In genomic region chr12:27970391-27970980, GRCh38 we compare ENCODE assay signal across 8 cellular contexts. TPM values are rescaled to one million over a fixed set of nuclear protein-coding genes. Genes with fewer than 3 reads are reported as not detected.
A peak's percentile ranks its signal among the peaks of the same experiment; 100 is the strongest.
DNase-seq lines count a peak whose midpoint lies in the region; ATAC-seq and FAIRE-seq lines count a peak whose summit lies in the region.

No MANE protein-coding gene starts in this region.

- H3K27me3 Mint-ChIP-seq in CD4-positive, CD25-positive, alpha-beta regulatory T cell, result peaks cover 92% of the 10 kb centered on the region

- no peak overlapping the region for H2BK5ac ChIP-seq in mesendoderm (ENCODE audit: low read length)

- WGBS in mesendoderm (ENCODE audit: extremely low coverage, insufficient coverage, low lambda C conversion rate), result no CpG with 5 or more reads among the region's 64 CpGs

- FAIRE-seq in HTR-8/SVneo (lab: Jason Lieb, UNC), result peak; percentile 26

- no peaks in the 10 kb centered on the region for H3K79me1 ChIP-seq in mesendoderm (ENCODE audit: low read length)

- no peak overlapping the region for H2BK120ac ChIP-seq in mesendoderm (ENCODE audit: low read depth, low read length)

- no peak overlapping the region for H4K5ac ChIP-seq in mesendoderm (ENCODE audit: low read length)

- no peak overlapping the region for H2BK15ac ChIP-seq in mesendoderm (replicated peaks; ENCODE audit: low read depth)

- peaks cover 0 to 2% (median 0%) of the 10 kb centered on the region in 7 donors for H3K9me3 Mint-ChIP-seq in CD4-positive, CD25-positive, alpha-beta regulatory T cell

- no peak overlapping the region for H3K4me3 ChIP-seq in CD4-positive, CD25-positive, alpha-beta regulatory T cell (ENCODE audit: low read depth, low read length)
- H3K4me3 ChIP-seq in mesendoderm (ENCODE audit: low read length), result no peak overlapping the region

- H2AK5ac ChIP-seq in mesendoderm (ENCODE audit: low read length), result no peak overlapping the region

- H3K27me3 ChIP-seq in CD4-positive, CD25-positive, alpha-beta regulatory T cell (ENCODE audit: control insufficient read depth, insufficient read depth, low read length), result peaks cover 45% of the 10 kb centered on the region
- peaks cover 33% of the 10 kb centered on the region for H3K27me3 ChIP-seq in mesendoderm (ENCODE audit: insufficient read depth, low read length, poor library complexity)

- H3K27ac ChIP-seq in CD4-positive, CD25-positive, alpha-beta regulatory T cell (ENCODE audit: insufficient read depth, low read length, poor library complexity, severe bottlenecking), result no peak overlapping the region
- H3K27ac ChIP-seq in mesendoderm (ENCODE audit: low read depth, low read length), result peak overlapping the region; percentile 17

- no peak overlapping the region for H3K23ac ChIP-seq in mesendoderm (ENCODE audit: low read length)

- no peak for DNase-seq in CD4-positive, CD25-positive, alpha-beta regulatory T cell
- DNase-seq in HTR-8/SVneo (ENCODE audit: insufficient read length, low spot score), result peak; percentile 33
- DNase-seq in dermis blood vessel endothelial cell, result peak; percentile 40
- DNase-seq in mesendoderm, result peak; percentile 51
- no peak for DNase-seq in NCI-H2227 (lab: John Stamatoyannopoulos, UW; ENCODE audit: unreplicated experiment)
- no peak for DNase-seq in G401 (ENCODE audit: low spot score)
- DNase-seq in mesenteric fat pad (ENCODE audit: low spot score), result no peak

- in situ Hi-C loops in G401 (cut with HindIII; ENCODE audit: low sequenced_read_pairs), result no loop called here

- H3K36me3 Mint-ChIP-seq in CD4-positive, CD25-positive, alpha-beta regulatory T cell, result peaks cover 2% of the 10 kb centered on the region

- H3K9me3 ChIP-seq in CD4-positive, CD25-positive, alpha-beta regulatory T cell (ENCODE audit: control insufficient read depth in 2 of 2, low read length in 2 of 2), result no peaks in the 10 kb centered on the region

- H4K8ac ChIP-seq in mesendoderm (ENCODE audit: low read depth, low read length), result peak overlapping the region; percentile 31

- no peak overlapping the region for H3K4ac ChIP-seq in mesendoderm (ENCODE audit: low read depth, low read length)

- H3K27ac Mint-ChIP-seq in CD4-positive, CD25-positive, alpha-beta regulatory T cell, result no peak overlapping the region

- peak in 1 of 2 donors; percentile 26 for ATAC-seq in CD4-positive, CD25-positive, alpha-beta regulatory T cell (ENCODE audit: low read depth in 2 of 2)
- ATAC-seq in GM19463 (IDR thresholded peaks at IDR 0.05; ENCODE audit: unreplicated experiment), result peak; percentile 23

- peak overlapping the region; percentile 45 to 86 (median 50) for H3K4me3 Mint-ChIP-seq in CD4-positive, CD25-positive, alpha-beta regulatory T cell

- peaks cover 32% of the 10 kb centered on the region for H3K4me1 ChIP-seq in CD4-positive, CD25-positive, alpha-beta regulatory T cell (ENCODE audit: control insufficient read depth, insufficient read depth, low read length, poor library complexity, severe bottlenecking)
- H3K4me1 ChIP-seq in mesendoderm (ENCODE audit: control insufficient read depth, low read depth, low read length), result no peaks in the 10 kb centered on the region

- peak overlapping the region; percentile 26 for H3K56ac ChIP-seq in mesendoderm (ENCODE audit: low read length)

- no peaks in the 10 kb centered on the region for H3K36me3 ChIP-seq in CD4-positive, CD25-positive, alpha-beta regulatory T cell (ENCODE audit: control insufficient read depth, insufficient read depth, low read length)
- H3K36me3 ChIP-seq in mesendoderm (ENCODE audit: control insufficient read depth, insufficient read depth, low read length), result no peaks in the 10 kb centered on the region

- peak overlapping the region; percentile 34 for H3K18ac ChIP-seq in mesendoderm (ENCODE audit: low read length)

- H3K4me1 Mint-ChIP-seq in CD4-positive, CD25-positive, alpha-beta regulatory T cell, result peaks cover 7 to 33% (median 22%) of the 10 kb centered on the region in 4 donors

- H3K79me2 ChIP-seq in mesendoderm (ENCODE audit: control insufficient read depth, insufficient read depth, low read length), result no peaks in the 10 kb centered on the region

- peak overlapping the region; percentile 45 for H3K4me2 ChIP-seq in mesendoderm (ENCODE audit: low read length)

- peak overlapping the region; percentile 45 for H3K9ac ChIP-seq in mesendoderm (ENCODE audit: low read length)

RNA-seq across cellular contexts. Expression of gene PTHLH, which starts 2.0 kb away (rescaled TPM):
- not detected for total RNA-seq in CD4-positive, CD25-positive, alpha-beta regulatory T cell
- under 1 TPM in 1 of 4 donors, not detected in 3; 0.15 TPM for polyA plus RNA-seq in CD4-positive, CD25-positive, alpha-beta regulatory T cell
- not detected in 2 replicates for total RNA-seq in dermis blood vessel endothelial cell
- polyA plus RNA-seq in mesendoderm (2013, experiment 1 of 2), result 3.6 TPM
- 3.9 TPM for polyA plus RNA-seq in mesendoderm (2013, experiment 2 of 2)
- total RNA-seq in G401 (2014; rRNA removed; shearing (Covaris generic)), result not detected in 2 replicates
- total RNA-seq in mesenteric fat pad, result not detected

Comparison
In these comparisons a context has a peak if more than half of its experiments do, and no peak if none do; other contexts are left out.
1. DNase-seq: peak in HTR-8/SVneo (single experiment), dermis blood vessel endothelial cell (single experiment) and mesendoderm (single experiment); none in CD4-positive, CD25-positive, alpha-beta regulatory T cell (0 of 3), NCI-H2227 (single experiment), G401 (single experiment) and mesenteric fat pad (single experiment).